15 cellular contexts compared by ENCODE assay signal in genomic region chr7:152924826-152925411, GRCh38.
DNase-seq lines count a peak whose midpoint lies in the region; ATAC-seq and TF ChIP-seq lines count a peak whose summit lies in the region.
"Had no signal": no experiment of that assay in that cellular context is flagged by ENCODE, and none has a peak within 500 bp of the region (broad histone marks: within the 10 kb centered on the region; RNA-seq: fewer than 3 reads in every experiment).

No MANE protein-coding gene starts in this region.

- H3K27me3 ChIP-seq in heart right ventricle (peaks cover 9 to 64% (median 52%) of the 10 kb centered on the region in 7 donors), parathyroid adenoma (ENCODE audit: control insufficient read depth, insufficient read depth, low read length) (no peaks in the 10 kb centered on the region)

- peak overlapping the region; percentile 65 for H2AFZ ChIP-seq in parathyroid adenoma

- no peak overlapping the region for H3K9ac ChIP-seq in parathyroid adenoma

- no peak overlapping the region for H3K27ac ChIP-seq in heart right ventricle
- no peak overlapping the region for H3K27ac ChIP-seq in parathyroid adenoma
- H3K27ac ChIP-seq: RWPE1, upper lobe of right lung had no signal

- H3K79me2 ChIP-seq in parathyroid adenoma, result no peaks in the 10 kb centered on the region

- H3K4me3 ChIP-seq in heart right ventricle, result peak overlapping the region in 9 of 10 donors; percentile 32 to 54 (median 42)
- H3K4me3 ChIP-seq in iPS-18c (ENCODE audit: insufficient read depth, low read depth, low read length), result peak overlapping the region; percentile 40
- peak overlapping the region; percentile 40 for H3K4me3 ChIP-seq in parathyroid adenoma (ENCODE audit: low read depth, low read length)
- H3K4me3 ChIP-seq: upper lobe of right lung had no signal

- 20 to 22% methylated on average over 32 to 33 of the region's 33 CpGs for WGBS in heart right ventricle, 2 donors

- H3K36me3 ChIP-seq in heart right ventricle (no peaks in the 10 kb centered on the region), parathyroid adenoma (ENCODE audit: control insufficient read depth, insufficient read depth, low read length) (no peaks in the 10 kb centered on the region)
- H3K36me3 ChIP-seq: upper lobe of right lung had no signal

- TF ChIP-seq CTCF in heart right ventricle (IDR thresholded peaks at IDR 0.05) (no peak), parathyroid adenoma (IDR thresholded peaks at IDR 0.05) (no peak)

- H3K9me3 ChIP-seq in heart right ventricle, result peaks cover 0 to 8% (median 0%) of the 10 kb centered on the region in 11 donors
- H3K9me3 ChIP-seq in iPS-18c (ENCODE audit: control insufficient read depth, insufficient read depth, low read length), result peaks cover 2% of the 10 kb centered on the region
- no peaks in the 10 kb centered on the region for H3K9me3 ChIP-seq in parathyroid adenoma (ENCODE audit: control insufficient read depth, low read length)
- H3K9me3 ChIP-seq: upper lobe of right lung had no signal

- peak overlapping the region; percentile 78 for H3K4me2 ChIP-seq in parathyroid adenoma (ENCODE audit: low read length)

- ATAC-seq in heart right ventricle (peak in 1 of 8 donors; percentile 25), left cardiac atrium (no peak), GM19395 (IDR thresholded peaks at IDR 0.05; ENCODE audit: unreplicated experiment) (no peak), HG03520 (IDR thresholded peaks at IDR 0.05; ENCODE audit: unreplicated experiment) (no peak)

- intact Hi-C loops in heart right ventricle (cut with DNase I) (no loop called here), left cardiac atrium (cut with DNase I) (no loop called here)

- H3K4me1 ChIP-seq in heart right ventricle (peaks cover 0 to 15% (median 13%) of the 10 kb centered on the region in 9 donors), parathyroid adenoma (no peaks in the 10 kb centered on the region)
- H3K4me1 ChIP-seq: upper lobe of right lung had no signal

- DNase-seq in heart right ventricle (no peak), left cardiac atrium (no peak), T-helper 2 cell (no peak), SKM-1 (lab: John Stamatoyannopoulos, UW; ENCODE audit: unreplicated experiment) (no peak)
- DNase-seq: activated CD4-positive, alpha-beta memory T cell treated with anti-CD3 and anti-CD28 coated beads for 36 hours; activated gamma-delta T cell; Calu3; NCI-H1436; T-helper 9 cell; upper lobe of right lung had no signal
